ENCODE assay signal across 23 cellular contexts in genomic region chr12:29653286-29653685, GRCh38.
"Had no signal": no experiment of that assay in that cellular context is flagged by ENCODE, and none has a peak within 500 bp of the region (broad histone marks: within the 10 kb centered on the region; RNA-seq: fewer than 3 reads in every experiment).

No MANE protein-coding gene starts in this region.

- ATAC-seq: foreskin keratinocyte; gastrocnemius medialis; heart right ventricle; left cardiac atrium; left lung; left ventricle myocardium superior; lower lobe of right lung; naive thymus-derived CD4-positive, alpha-beta T cell had no signal

- H3K4me3 Mint-ChIP-seq: memory B cell; naive thymus-derived CD4-positive, alpha-beta T cell had no signal

- H3K4me1 Mint-ChIP-seq: memory B cell; naive thymus-derived CD4-positive, alpha-beta T cell had no signal

- H3K36me3 Mint-ChIP-seq: memory B cell had no signal

- H3K27ac Mint-ChIP-seq: memory B cell; naive thymus-derived CD4-positive, alpha-beta T cell had no signal

- H3K9me3 ChIP-seq: esophagus muscularis mucosa, gastrocnemius medialis, heart right ventricle, left lung, lower lobe of right lung had no signal

- DNase-seq: dermis blood vessel endothelial cell; dorsolateral prefrontal cortex; effector CD4-positive, alpha-beta T cell; effector memory CD4-positive, alpha-beta T cell; foreskin keratinocyte; gastrocnemius medialis; glutamatergic neuron; head of caudate nucleus; heart right ventricle; hippocampal formation; left cardiac atrium; left lung; left ventricle myocardium superior; lower lobe of right lung; mesendoderm; midbrain; naive thymus-derived CD4-positive, alpha-beta T cell had no signal

- H3K27me3 ChIP-seq: dorsolateral prefrontal cortex, esophagus muscularis mucosa, foreskin keratinocyte, gastrocnemius medialis, heart right ventricle, left lung had no signal

- H3K4me3 ChIP-seq: coronary artery, dorsolateral prefrontal cortex, esophagus muscularis mucosa, gastrocnemius medialis, heart right ventricle, left lung, lower lobe of right lung had no signal

- FAIRE-seq: colon, islet of Langerhans, keratinocyte had no signal

- H3K36me3 ChIP-seq: left lung had no signal

- H3K9me3 Mint-ChIP-seq: memory B cell; naive thymus-derived CD4-positive, alpha-beta T cell had no signal
